ENCODE assay signal across 8 cellular contexts in genomic region chr4:112214397-112215264, GRCh38. TPM values are rescaled to one million over a fixed set of nuclear protein-coding genes. Genes with fewer than 3 reads are reported as not detected.
DNase-seq lines count a peak whose midpoint lies in the region; ATAC-seq and TF ChIP-seq lines count a peak whose summit lies in the region.

No MANE protein-coding gene starts in this region.

- no peaks in the 10 kb centered on the region for H3K9me3 Mint-ChIP-seq in activated CD8-positive, alpha-beta T cell treated with anti-CD3 and anti-CD28 coated beads for 36 hours
- H3K9me3 Mint-ChIP-seq in activated CD8-positive, alpha-beta T cell treated with anti-CD3 and anti-CD28 coated beads, Interleukin-2, amount 10 ng/mL, durations not matched to agents 7 days and 5 days (ENCODE audit: insufficient read depth): no peaks in the 10 kb centered on the region
- H3K9me3 Mint-ChIP-seq in activated CD4-positive, alpha-beta memory T cell treated with anti-CD3 and anti-CD28 coated beads for 36 hours: no peaks in the 10 kb centered on the region

- in situ Hi-C loops in astrocyte of the spinal cord (cut with HindIII; ENCODE audit: low sequenced_read_pairs): no loop called here

- intact Hi-C loops in activated CD8-positive, alpha-beta T cell treated with anti-CD3 and anti-CD28 coated beads for 36 hours (cut with micrococcal nuclease): no loop called here
- intact Hi-C loops in activated CD4-positive, alpha-beta memory T cell treated with anti-CD3 and anti-CD28 coated beads for 36 hours (cut with micrococcal nuclease): loop anchor here (1.0 kb wide), 2 partner anchors 17 to 309 kb away; partner anchors contain the start of gene AP1AR

- no peak overlapping the region for H3K27ac Mint-ChIP-seq in activated CD8-positive, alpha-beta T cell treated with anti-CD3 and anti-CD28 coated beads for 36 hours
- H3K27ac Mint-ChIP-seq in activated CD8-positive, alpha-beta T cell treated with anti-CD3 and anti-CD28 coated beads, Interleukin-2, amount 10 ng/mL, durations not matched to agents 7 days and 5 days: no peak overlapping the region
- no peak overlapping the region for H3K27ac Mint-ChIP-seq in activated CD4-positive, alpha-beta memory T cell treated with anti-CD3 and anti-CD28 coated beads for 36 hours

- CTCF ChIA-PET in activated CD8-positive, alpha-beta T cell treated with anti-CD3 and anti-CD28 coated beads for 36 hours (lab: Charles Lee): interaction anchor here (0.6 to 4.4 kb wide), 11 partner anchors 8 to 309 kb away, joined by 3 to 17 read pairs (median 5); partner anchors contain the start of gene AP1AR
- CTCF ChIA-PET in activated CD8-positive, alpha-beta T cell treated with anti-CD3 and anti-CD28 coated beads, Interleukin-2, amount 10 ng/mL, durations not matched to agents 7 days and 5 days (lab: Charles Lee): interaction anchor here (0.8 to 3.7 kb wide), 12 partner anchors 9 to 309 kb away, joined by 3 to 28 read pairs (median 4); no protein-coding TSS in a partner anchor
- CTCF ChIA-PET in activated CD4-positive, alpha-beta memory T cell treated with anti-CD3 and anti-CD28 coated beads for 36 hours (lab: Charles Lee): interaction anchor here (1.1 to 1.9 kb wide), 7 partner anchors 9 to 389 kb away, joined by 3 to 22 read pairs (median 6); partner anchors contain the start of gene AP1AR

- peaks cover 9% of the 10 kb centered on the region for H3K4me1 Mint-ChIP-seq in activated CD8-positive, alpha-beta T cell treated with anti-CD3 and anti-CD28 coated beads for 36 hours (ENCODE audit: low read depth)
- peaks cover 5% of the 10 kb centered on the region for H3K4me1 Mint-ChIP-seq in activated CD8-positive, alpha-beta T cell treated with anti-CD3 and anti-CD28 coated beads, Interleukin-2, amount 10 ng/mL, durations not matched to agents 7 days and 5 days (ENCODE audit: low read depth)
- H3K4me1 Mint-ChIP-seq in activated CD4-positive, alpha-beta memory T cell treated with anti-CD3 and anti-CD28 coated beads for 36 hours (ENCODE audit: low read depth): peaks cover 8% of the 10 kb centered on the region

- no peak for DNase-seq in activated CD8-positive, alpha-beta T cell treated with anti-CD3 and anti-CD28 coated beads for 36 hours
- DNase-seq in activated CD8-positive, alpha-beta T cell treated with anti-CD3 and anti-CD28 coated beads, Interleukin-2, amount 10 ng/mL, durations not matched to agents 7 days and 5 days: no peak
- DNase-seq in LHCN-M2 (ENCODE audit: low read depth): peak; percentile 65
- DNase-seq in astrocyte of the spinal cord (ENCODE audit: low read depth, low spot score): peak; percentile 42
- DNase-seq in lung microvascular endothelial cell (ENCODE audit: low read depth in 2 of 2): peak; percentile 42 to 70
- DNase-seq in activated CD4-positive, alpha-beta memory T cell treated with anti-CD3 and anti-CD28 coated beads for 36 hours: no peak

- TF ChIP-seq CTCF in activated CD8-positive, alpha-beta T cell treated with anti-CD3 and anti-CD28 coated beads for 36 hours (IDR thresholded peaks at IDR 0.05): peak; percentile 63
- peak; percentile 47 for TF ChIP-seq CTCF in astrocyte of the spinal cord (IDR thresholded peaks at IDR 0.05; ENCODE audit: low read depth, low read length)

- no peak overlapping the region for H3K4me3 ChIP-seq in astrocyte of the spinal cord (ENCODE audit: low read depth, low read length)

- H3K4me3 Mint-ChIP-seq in activated CD8-positive, alpha-beta T cell treated with anti-CD3 and anti-CD28 coated beads for 36 hours: no peak overlapping the region
- H3K4me3 Mint-ChIP-seq in activated CD8-positive, alpha-beta T cell treated with anti-CD3 and anti-CD28 coated beads, Interleukin-2, amount 10 ng/mL, durations not matched to agents 7 days and 5 days: no peak overlapping the region
- no peak overlapping the region for H3K4me3 Mint-ChIP-seq in activated CD4-positive, alpha-beta memory T cell treated with anti-CD3 and anti-CD28 coated beads for 36 hours

- POLR2A ChIA-PET in activated CD8-positive, alpha-beta T cell treated with anti-CD3 and anti-CD28 coated beads for 36 hours (lab: Charles Lee): no interaction called here
- POLR2A ChIA-PET in activated CD8-positive, alpha-beta T cell treated with anti-CD3 and anti-CD28 coated beads, Interleukin-2, amount 10 ng/mL, durations not matched to agents 7 days and 5 days (lab: Charles Lee): no interaction called here
- POLR2A ChIA-PET in activated CD4-positive, alpha-beta memory T cell treated with anti-CD3 and anti-CD28 coated beads for 36 hours (lab: Charles Lee): interaction anchor here (1.7 kb wide), 1 partner anchor 69 kb away, joined by 5 read pairs; no protein-coding TSS in a partner anchor

- H3K36me3 Mint-ChIP-seq in activated CD8-positive, alpha-beta T cell treated with anti-CD3 and anti-CD28 coated beads for 36 hours (ENCODE audit: low read depth): no peaks in the 10 kb centered on the region
- no peaks in the 10 kb centered on the region for H3K36me3 Mint-ChIP-seq in activated CD8-positive, alpha-beta T cell treated with anti-CD3 and anti-CD28 coated beads, Interleukin-2, amount 10 ng/mL, durations not matched to agents 7 days and 5 days (ENCODE audit: low read depth)
- H3K36me3 Mint-ChIP-seq in activated CD4-positive, alpha-beta memory T cell treated with anti-CD3 and anti-CD28 coated beads for 36 hours: no peaks in the 10 kb centered on the region

- H3K27me3 Mint-ChIP-seq in activated CD8-positive, alpha-beta T cell treated with anti-CD3 and anti-CD28 coated beads for 36 hours: no peaks in the 10 kb centered on the region
- H3K27me3 Mint-ChIP-seq in activated CD8-positive, alpha-beta T cell treated with anti-CD3 and anti-CD28 coated beads, Interleukin-2, amount 10 ng/mL, durations not matched to agents 7 days and 5 days (ENCODE audit: low read depth): peaks cover 4% of the 10 kb centered on the region
- H3K27me3 Mint-ChIP-seq in activated CD4-positive, alpha-beta memory T cell treated with anti-CD3 and anti-CD28 coated beads for 36 hours: no peaks in the 10 kb centered on the region

- ATAC-seq in activated CD8-positive, alpha-beta T cell treated with anti-CD3 and anti-CD28 coated beads for 36 hours: peak; percentile 75
- ATAC-seq in activated CD8-positive, alpha-beta T cell treated with anti-CD3 and anti-CD28 coated beads, Interleukin-2, amount 10 ng/mL, durations not matched to agents 7 days and 5 days: no peak
- ATAC-seq in GM18909 (IDR thresholded peaks at IDR 0.05; ENCODE audit: poor library complexity, unreplicated experiment) (no peak), GM21515 (IDR thresholded peaks at IDR 0.05; ENCODE audit: unreplicated experiment) (no peak)

RNA-seq across cellular contexts. Expression of gene AP1AR, which starts 17.0 kb away (rescaled TPM):
- total RNA-seq in activated CD8-positive, alpha-beta T cell treated with anti-CD3 and anti-CD28 coated beads for 36 hours: 10 to 100 TPM; 15.5 to 17.7 TPM
- total RNA-seq in activated CD8-positive, alpha-beta T cell treated with anti-CD3 and anti-CD28 coated beads, Interleukin-2, amount 10 ng/mL, durations not matched to agents 7 days and 5 days: 10 to 100 TPM; 10.9 to 13.0 TPM
- total RNA-seq in LHCN-M2 (2014; rRNA removed) (21.6 and 26.5 TPM in 2 replicates), lung microvascular endothelial cell (22.9 and 37.7 TPM in 2 replicates)
- polyA plus RNA-seq in LHCN-M2 (2012): 3.6 TPM
- total RNA-seq in activated CD4-positive, alpha-beta memory T cell treated with anti-CD3 and anti-CD28 coated beads for 36 hours: 10 to 100 TPM; 15.4 to 19.1 TPM

Comparison
In these comparisons a context has a peak if more than half of its experiments do, and no peak if none do; other contexts are left out.
1. DNase-seq: peak in LHCN-M2 (single experiment), astrocyte of the spinal cord (single experiment) and lung microvascular endothelial cell (2 of 2); none in activated CD8-positive, alpha-beta T cell treated with anti-CD3 and anti-CD28 coated beads for 36 hours (single experiment), activated CD8-positive, alpha-beta T cell treated with anti-CD3 and anti-CD28 coated beads, Interleukin-2, amount 10 ng/mL, durations not matched to agents 7 days and 5 days (single experiment) and activated CD4-positive, alpha-beta memory T cell treated with anti-CD3 and anti-CD28 coated beads for 36 hours (single experiment).